ENCODE assay signal across 13 cellular contexts in genomic region chr20:32969356-32970114, GRCh38. TPM values are rescaled to one million over a fixed set of nuclear protein-coding genes. Genes with fewer than 3 reads are reported as not detected.
A peak's percentile ranks its signal among the peaks of the same experiment; 100 is the strongest.
DNase-seq lines count a peak whose midpoint lies in the region; ATAC-seq and TF ChIP-seq lines count a peak whose summit lies in the region.
"Had no signal": no experiment of that assay in that cellular context is flagged by ENCODE, and none has a peak within 500 bp of the region (broad histone marks: within the 10 kb centered on the region; RNA-seq: fewer than 3 reads in every experiment).

No MANE protein-coding gene starts in this region.

- no peak overlapping the region for H3K27ac ChIP-seq in CD8-positive, alpha-beta memory T cell (ENCODE audit: low read depth, low read length)
- no peak overlapping the region for H3K27ac ChIP-seq in sigmoid colon

- H3K4me1 ChIP-seq in CD8-positive, alpha-beta memory T cell (ENCODE audit: insufficient read depth, low read length), result peaks cover 97% of the 10 kb centered on the region
- H3K4me1 ChIP-seq in sigmoid colon, result no peaks in the 10 kb centered on the region

- CTCF ChIA-PET in CD8-positive, alpha-beta memory T cell (lab: Charles Lee), result interaction anchor here (2.2 kb wide), 1 partner anchor 35 kb away, joined by 5 read pairs; the partner anchor contains the start of gene SUN5

- POLR2A ChIA-PET in CD8-positive, alpha-beta memory T cell (lab: Charles Lee), result no interaction called here

- intact Hi-C loops in sigmoid colon (cut with DNase I), result loop anchor here (10.0 kb wide), 1 partner anchor 55 kb away; no protein-coding TSS in a partner anchor
- intact Hi-C loops in CD14-positive monocyte (cut with micrococcal nuclease), result no loop called here

- H3K36me3 ChIP-seq in CD8-positive, alpha-beta memory T cell (ENCODE audit: insufficient read depth, low read length), result no peaks in the 10 kb centered on the region
- H3K36me3 ChIP-seq in sigmoid colon, result no peaks in the 10 kb centered on the region

- peaks cover 2 to 55% (median 54%) of the 10 kb centered on the region in 3 donors for H3K4me1 Mint-ChIP-seq in CD8-positive, alpha-beta memory T cell
- peaks cover 16 to 41% (median 31%) of the 10 kb centered on the region in 3 donors for H3K4me1 Mint-ChIP-seq in IgD-negative memory B cell
- peaks cover 48 to 72% of the 10 kb centered on the region in 2 donors for H3K4me1 Mint-ChIP-seq in effector memory CD8-positive, alpha-beta T cell (ENCODE audit: low read depth in 2 of 2)
- peaks cover 5% of the 10 kb centered on the region for H3K4me1 Mint-ChIP-seq in CD14-positive monocyte
- H3K4me1 Mint-ChIP-seq: brain had no signal

- TF ChIP-seq CTCF in sigmoid colon (IDR thresholded peaks at IDR 0.05) (no peak), CD14-positive monocyte (IDR thresholded peaks at IDR 0.05) (no peak)

- H3K27me3 Mint-ChIP-seq in CD8-positive, alpha-beta memory T cell, result peaks cover 0 to 1% of the 10 kb centered on the region in 2 donors
- no peaks in the 10 kb centered on the region for H3K27me3 Mint-ChIP-seq in IgD-negative memory B cell
- no peaks in the 10 kb centered on the region for H3K27me3 Mint-ChIP-seq in effector memory CD8-positive, alpha-beta T cell
- H3K27me3 Mint-ChIP-seq in CD14-positive monocyte (ENCODE audit: low read depth in 3 of 3), result peaks cover 2% of the 10 kb centered on the region in 3 donors
- H3K27me3 Mint-ChIP-seq: brain had no signal

- WGBS in sigmoid colon, 2 donors, result 82 to 88% methylated on average over 13 of the region's 13 CpGs

- H3K27ac Mint-ChIP-seq in CD8-positive, alpha-beta memory T cell, result peak overlapping the region in 2 of 8 donors; percentile 96 to 99
- H3K27ac Mint-ChIP-seq in IgD-negative memory B cell (peak overlapping the region in 2 of 3 donors; percentile 17 to 88), CD14-positive monocyte (no peak overlapping the region)
- H3K27ac Mint-ChIP-seq in effector memory CD8-positive, alpha-beta T cell, result no peak overlapping the region

- H3K4me3 Mint-ChIP-seq in CD8-positive, alpha-beta memory T cell, result peak overlapping the region in 6 of 7 donors; percentile 65 to 85 (median 80)
- H3K4me3 Mint-ChIP-seq in IgD-negative memory B cell (peak overlapping the region in 2 of 4 donors; percentile 6 to 79), CD14-positive monocyte (no peak overlapping the region)
- H3K4me3 Mint-ChIP-seq in effector memory CD8-positive, alpha-beta T cell, result peak overlapping the region; percentile 77 to 80
- H3K4me3 Mint-ChIP-seq: brain had no signal

- no peaks in the 10 kb centered on the region for H3K9me3 ChIP-seq in CD8-positive, alpha-beta memory T cell (ENCODE audit: low read length)
- no peaks in the 10 kb centered on the region for H3K9me3 ChIP-seq in sigmoid colon

- no peak for ATAC-seq in effector memory CD8-positive, alpha-beta T cell (replicated peaks)
- ATAC-seq in activated CD4-positive, CD25-positive, alpha-beta regulatory T cell treated with anti-CD3 and anti-CD28 coated beads, Interleukin-2, amount 50 U/mL, for 24 hours, result no peak

- no peaks in the 10 kb centered on the region for H3K36me3 Mint-ChIP-seq in CD8-positive, alpha-beta memory T cell
- H3K36me3 Mint-ChIP-seq in IgD-negative memory B cell (no peaks in the 10 kb centered on the region), CD14-positive monocyte (no peaks in the 10 kb centered on the region)
- peaks cover 35% of the 10 kb centered on the region for H3K36me3 Mint-ChIP-seq in effector memory CD8-positive, alpha-beta T cell (ENCODE audit: insufficient read depth)
- H3K36me3 Mint-ChIP-seq: brain had no signal

- peaks cover 0 to under 1% (median 0%) of the 10 kb centered on the region in 5 donors for H3K9me3 Mint-ChIP-seq in CD8-positive, alpha-beta memory T cell
- H3K9me3 Mint-ChIP-seq in IgD-negative memory B cell (peaks cover 0 to 3% (median 0%) of the 10 kb centered on the region in 3 donors), CD14-positive monocyte (no peaks in the 10 kb centered on the region)
- no peaks in the 10 kb centered on the region for H3K9me3 Mint-ChIP-seq in effector memory CD8-positive, alpha-beta T cell
- H3K9me3 Mint-ChIP-seq: brain had no signal

- peak in 1 of 5 donors; percentile 39 for DNase-seq in CD8-positive, alpha-beta memory T cell
- DNase-seq in effector memory CD8-positive, alpha-beta T cell, result no peak
- DNase-seq in sigmoid colon, result peak; percentile 47
- no peak for DNase-seq in NCI-H1105 (lab: John Stamatoyannopoulos, UW)
- DNase-seq in CD14-positive monocyte (ENCODE audit: low spot score), result no peak
- DNase-seq: IMR-90, kidney glomerular epithelial cell, NCI-H1436 treated with DMSO at 0.1 percent for 48 hours, NCI-H526 had no signal

- H3K4me3 ChIP-seq in CD8-positive, alpha-beta memory T cell (ENCODE audit: low read length), result no peak overlapping the region
- H3K4me3 ChIP-seq in sigmoid colon, result no peak overlapping the region

- no peaks in the 10 kb centered on the region for H3K27me3 ChIP-seq in CD8-positive, alpha-beta memory T cell (ENCODE audit: insufficient read depth, low read length, poor library complexity, severe bottlenecking)
- H3K27me3 ChIP-seq in sigmoid colon, result no peaks in the 10 kb centered on the region

- no peak for TF ChIP-seq EP300 in sigmoid colon (IDR thresholded peaks at IDR 0.05)

- no peak for TF ChIP-seq POLR2A in sigmoid colon (IDR thresholded peaks at IDR 0.05)

RNA-seq across cellular contexts. Expression of gene SUN5, which starts 34.7 kb away (rescaled TPM):
- total RNA-seq in CD8-positive, alpha-beta memory T cell, result not detected
- polyA plus RNA-seq in CD8-positive, alpha-beta memory T cell, result not detected
- polyA plus RNA-seq in IgD-negative memory B cell, result not detected
- not detected for total RNA-seq in sigmoid colon
- polyA plus RNA-seq in sigmoid colon, result not detected
- not detected for polyA plus RNA-seq in CD14-positive monocyte
- total RNA-seq: IMR-90, subcutaneous adipose tissue had no signal
- polyA plus RNA-seq: IMR-90 had no signal

RNA-seq across cellular contexts. Expression of gene BPIFB2, which starts 38.0 kb away (rescaled TPM):
- total RNA-seq in CD8-positive, alpha-beta memory T cell, result not detected
- polyA plus RNA-seq in CD8-positive, alpha-beta memory T cell, result not detected
- polyA plus RNA-seq in IgD-negative memory B cell, result not detected
- total RNA-seq in sigmoid colon, result not detected
- polyA plus RNA-seq in sigmoid colon, result not detected
- not detected for polyA plus RNA-seq in CD14-positive monocyte
- total RNA-seq: IMR-90, subcutaneous adipose tissue had no signal
- polyA plus RNA-seq: IMR-90 had no signal

Comparison
In these comparisons a context has a peak if more than half of its experiments do, and no peak if none do; other contexts are left out.
1. H3K27ac Mint-ChIP-seq: peak in IgD-negative memory B cell (2 of 3); none in effector memory CD8-positive, alpha-beta T cell (0 of 2) and CD14-positive monocyte (0 of 7).
2. H3K4me3 Mint-ChIP-seq: peak in CD8-positive, alpha-beta memory T cell (6 of 7) and effector memory CD8-positive, alpha-beta T cell (2 of 2); none in CD14-positive monocyte (0 of 2).